In the genomic region with DNA sequence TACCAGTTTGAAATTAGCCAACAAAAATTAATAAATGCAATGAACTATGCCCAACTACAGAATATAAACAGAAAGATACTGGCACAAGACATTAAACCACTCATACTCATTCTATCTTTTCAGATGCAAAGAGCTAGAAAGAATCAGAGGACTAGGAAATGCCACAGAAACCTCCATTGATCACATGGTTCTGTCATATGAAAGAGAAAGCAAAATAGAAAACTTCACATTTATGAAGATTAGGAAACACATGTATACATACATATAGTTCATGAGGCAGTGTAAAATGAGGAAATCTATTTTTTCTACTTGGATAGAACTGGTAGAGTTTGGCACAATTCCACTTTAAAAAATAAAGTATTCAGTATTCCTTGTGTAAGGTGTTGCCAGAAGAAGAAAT, we compare ENCODE assay signal across 10 cellular contexts.
DNase-seq lines count a peak whose midpoint lies in the region; ATAC-seq and TF ChIP-seq lines count a peak whose summit lies in the region.
"Had no signal": no experiment of that assay in that cellular context is flagged by ENCODE, and none has a peak within 500 bp of the region (broad histone marks: within the 10 kb centered on the region; RNA-seq: fewer than 3 reads in every experiment).

No MANE protein-coding gene starts in this region.

- DNase-seq in GM12865 (ENCODE audit: low read depth), result peak; percentile 44
- peak; percentile 65 for DNase-seq in central memory CD4-positive, alpha-beta T cell
- DNase-seq in DMS79 treated with DMSO at 0.1 percent for 48 hours (lab: John Stamatoyannopoulos, UW), result no peak
- DNase-seq in GM13977 (ENCODE audit: low spot score), result no peak
- DNase-seq in esophagus squamous epithelium (lab: John Stamatoyannopoulos, UW), result no peak
- DNase-seq in tibial artery, result no peak
- DNase-seq: NCI-H69 had no signal

- H3K9me3 ChIP-seq in esophagus squamous epithelium (no peaks in the 10 kb centered on the region), tibial artery (no peaks in the 10 kb centered on the region)

- intact Hi-C loops in esophagus squamous epithelium (cut with DNase I), result no loop called here
- intact Hi-C loops in tibial artery (cut with DNase I; ENCODE audit: low total_unique reads), result no loop called here

- H3K4me1 ChIP-seq in esophagus squamous epithelium (peaks cover 0 to 13% (median 3%) of the 10 kb centered on the region in 3 donors), tibial artery (no peaks in the 10 kb centered on the region)

- TF ChIP-seq CTCF in GM12865 (IDR thresholded peaks at IDR 0.05; ENCODE audit: insufficient read depth, low read depth, low read length, missing control alignments), result no peak
- no peak for TF ChIP-seq CTCF in GM13977 (IDR thresholded peaks at IDR 0.05; ENCODE audit: extremely low read depth, insufficient read depth, missing control alignments)
- TF ChIP-seq CTCF in esophagus squamous epithelium (IDR thresholded peaks at IDR 0.05), result no peak
- TF ChIP-seq CTCF in tibial artery (IDR thresholded peaks at IDR 0.05), result no peak

- TF ChIP-seq POLR2A in esophagus squamous epithelium (IDR thresholded peaks at IDR 0.05), result no peak

- H3K27me3 ChIP-seq in esophagus squamous epithelium (no peaks in the 10 kb centered on the region), tibial artery (no peaks in the 10 kb centered on the region)

- in situ Hi-C loops in GM13977 (cut with MboI; ENCODE audit: low pct_unique_long_range_greater_than_20kb, low sequenced_read_pairs, unreplicated experiment), result no loop called here

- H3K36me3 ChIP-seq in esophagus squamous epithelium (no peaks in the 10 kb centered on the region), tibial artery (no peaks in the 10 kb centered on the region)

- no peak overlapping the region for H3K4me3 ChIP-seq in GM12865 (ENCODE audit: low read depth, low read length)
- H3K4me3 ChIP-seq in esophagus squamous epithelium, result no peak overlapping the region
- no peak overlapping the region for H3K4me3 ChIP-seq in tibial artery
- H3K4me3 ChIP-seq: smooth muscle cell had no signal

- H3K27ac ChIP-seq in esophagus squamous epithelium (peak overlapping the region in 1 of 4 donors; percentile 43), tibial artery (no peak overlapping the region)

- ATAC-seq in GM21367 (IDR thresholded peaks at IDR 0.05; ENCODE audit: unreplicated experiment) (peak; percentile 75), HG03432 (IDR thresholded peaks at IDR 0.05; ENCODE audit: unreplicated experiment) (peak; percentile 61)

Comparison
In these comparisons a context has a peak if more than half of its experiments do, and no peak if none do; other contexts are left out.
1. DNase-seq: peak in GM12865 (single experiment) and central memory CD4-positive, alpha-beta T cell (single experiment); none in DMS79 treated with DMSO at 0.1 percent for 48 hours (single experiment), GM13977 (single experiment), esophagus squamous epithelium (single experiment) and tibial artery (0 of 2).